In the genomic region with DNA sequence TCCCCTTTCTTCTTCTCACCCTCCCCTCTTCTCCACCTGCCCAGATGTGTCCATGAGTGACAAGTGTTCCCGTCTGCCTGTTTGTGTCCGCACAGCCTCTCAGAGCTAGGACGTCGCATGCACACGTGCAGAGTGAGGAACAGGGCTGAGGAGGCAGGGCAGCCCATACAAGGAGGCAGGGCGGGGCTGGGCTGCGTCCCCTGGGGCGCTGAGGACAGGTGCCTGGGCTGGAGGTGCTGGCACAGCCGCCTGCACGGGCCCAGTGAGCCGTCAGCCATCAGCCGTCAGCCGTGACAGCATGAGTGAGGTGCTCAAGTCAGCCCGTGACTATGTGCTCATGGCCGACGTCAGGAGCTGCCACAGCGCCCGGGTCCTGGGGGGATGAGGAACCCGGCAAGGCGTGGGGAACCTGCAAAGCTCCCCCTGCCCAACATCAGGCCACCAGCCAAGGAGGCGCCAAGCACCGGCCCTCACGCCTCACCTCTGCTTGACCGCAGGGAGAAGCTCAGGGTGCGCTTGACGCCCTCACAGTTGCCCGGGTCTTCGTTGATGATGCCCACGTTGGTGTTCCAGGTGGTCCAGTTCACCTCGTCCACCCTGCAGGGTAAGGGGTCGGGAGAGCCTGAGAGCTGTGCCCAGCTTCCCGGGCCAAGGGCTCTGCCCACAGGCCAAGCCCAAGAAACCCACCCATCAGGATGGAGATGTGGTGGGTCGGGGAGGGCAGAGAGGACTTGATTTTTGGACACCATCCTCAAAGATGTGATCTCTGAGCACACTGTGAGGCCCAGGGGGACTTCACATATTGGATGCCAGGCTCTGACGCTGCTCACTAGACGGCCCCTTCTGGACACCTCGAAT, we compare ENCODE assay signal across 22 cellular contexts. TPM values are rescaled to one million over a fixed set of nuclear protein-coding genes. Genes with fewer than 3 reads are reported as not detected.
"Had no signal": no experiment of that assay in that cellular context is flagged by ENCODE, and none has a peak within 500 bp of the region (broad histone marks: within the 10 kb centered on the region; RNA-seq: fewer than 3 reads in every experiment).

No MANE protein-coding gene starts in this region.

- ATAC-seq: gastrocnemius medialis; left ventricle myocardium superior; naive thymus-derived CD4-positive, alpha-beta T cell; stimulated activated naive B cell treated with anti-CD40 and anti-IgM and Interleukin-4, amounts not matched to agents 10 μg/mL and 1 μg/mL and 100 μg/mL, for 72 hours; T-cell; WTC11 had no signal

- H3K4me3 ChIP-seq: coronary artery, gastrocnemius medialis, heart left ventricle, spleen, thyroid gland had no signal

- H3K27me3 Mint-ChIP-seq: activated CD4-positive, alpha-beta memory T cell treated with anti-CD3 and anti-CD28 coated beads, Interleukin-2, amount 10 ng/mL, durations not matched to agents 7 days and 5 days; activated naive CD8-positive, alpha-beta T cell treated with anti-CD3 and anti-CD28 coated beads, Interleukin-2, amount 50 U/mL, for 24 hours; naive thymus-derived CD4-positive, alpha-beta T cell; stimulated activated naive B cell treated with anti-CD40 and anti-IgM and Interleukin-4, amounts not matched to agents 10 μg/mL and 1 μg/mL and 100 μg/mL, for 72 hours; T-cell had no signal

- H3K9me3 Mint-ChIP-seq: activated CD4-positive, alpha-beta memory T cell treated with anti-CD3 and anti-CD28 coated beads, Interleukin-2, amount 10 ng/mL, durations not matched to agents 7 days and 5 days; activated naive CD4-positive, alpha-beta T cell treated with anti-CD3 and anti-CD28 coated beads for 36 hours; activated naive CD8-positive, alpha-beta T cell treated with anti-CD3 and anti-CD28 coated beads, Interleukin-2, amount 50 U/mL, for 24 hours; activated T-helper 2 cell treated with anti-CD3 and anti-CD28 coated beads, Interferon-gamma antibody, Interleukin-2, Interleukin-4, amounts not matched to agents 10 μg/mL and 5 μg/mL and 100 μg/mL, durations not matched to agents 14 hours and 24 hours and 36 hours; naive thymus-derived CD4-positive, alpha-beta T cell; stimulated activated naive B cell treated with anti-CD40 and anti-IgM and Interleukin-4, amounts not matched to agents 10 μg/mL and 1 μg/mL and 100 μg/mL, for 72 hours; T-cell; WTC11 had no signal

- DNase-seq: activated CD4-positive, alpha-beta memory T cell treated with anti-CD3 and anti-CD28 coated beads, Interleukin-2, amount 10 ng/mL, durations not matched to agents 7 days and 5 days; activated CD4-positive, alpha-beta T cell treated with anti-CD3 and anti-CD28 coated beads for 4 hours; activated naive CD4-positive, alpha-beta T cell treated with anti-CD3 and anti-CD28 coated beads for 36 hours; activated naive CD8-positive, alpha-beta T cell treated with anti-CD3 and anti-CD28 coated beads, Interleukin-2, amount 50 U/mL, for 24 hours; activated T-cell treated with anti-CD3 and anti-CD28 coated beads, Interleukin-2, amount 50 U/mL, for 1 hour; anterior cingulate cortex; brain microvascular endothelial cell; erythroblast; gastrocnemius medialis; left ventricle myocardium superior; mesendoderm; naive thymus-derived CD4-positive, alpha-beta T cell; spleen; stimulated activated CD4-positive, alpha-beta T cell treated with anti-CD3 and anti-CD28 coated beads, Interleukin-4, amount 100 ng/mL, for 4 hours; stimulated activated naive B cell treated with anti-CD40 and anti-IgM and Interleukin-4, amounts not matched to agents 10 μg/mL and 1 μg/mL and 100 μg/mL, for 72 hours; T-cell; thyroid gland had no signal

- H3K27ac Mint-ChIP-seq: activated CD4-positive, alpha-beta memory T cell treated with anti-CD3 and anti-CD28 coated beads, Interleukin-2, amount 10 ng/mL, durations not matched to agents 7 days and 5 days; activated naive CD4-positive, alpha-beta T cell treated with anti-CD3 and anti-CD28 coated beads for 36 hours; activated naive CD8-positive, alpha-beta T cell treated with anti-CD3 and anti-CD28 coated beads, Interleukin-2, amount 50 U/mL, for 24 hours; activated T-helper 2 cell treated with anti-CD3 and anti-CD28 coated beads, Interferon-gamma antibody, Interleukin-2, Interleukin-4, amounts not matched to agents 10 μg/mL and 5 μg/mL and 100 μg/mL, durations not matched to agents 14 hours and 24 hours and 36 hours; naive thymus-derived CD4-positive, alpha-beta T cell; stimulated activated naive B cell treated with anti-CD40 and anti-IgM and Interleukin-4, amounts not matched to agents 10 μg/mL and 1 μg/mL and 100 μg/mL, for 72 hours; T-cell; WTC11 had no signal

- H3K36me3 ChIP-seq: brain microvascular endothelial cell, thyroid gland had no signal

- H3K4me1 ChIP-seq: gastrocnemius medialis, heart left ventricle, spleen, thyroid gland had no signal

- H3K4me3 Mint-ChIP-seq: activated CD4-positive, alpha-beta memory T cell treated with anti-CD3 and anti-CD28 coated beads, Interleukin-2, amount 10 ng/mL, durations not matched to agents 7 days and 5 days; activated naive CD4-positive, alpha-beta T cell treated with anti-CD3 and anti-CD28 coated beads for 36 hours; activated naive CD8-positive, alpha-beta T cell treated with anti-CD3 and anti-CD28 coated beads, Interleukin-2, amount 50 U/mL, for 24 hours; naive thymus-derived CD4-positive, alpha-beta T cell; stimulated activated naive B cell treated with anti-CD40 and anti-IgM and Interleukin-4, amounts not matched to agents 10 μg/mL and 1 μg/mL and 100 μg/mL, for 72 hours; T-cell; WTC11 had no signal

- H3K9me3 ChIP-seq: gastrocnemius medialis, heart left ventricle, neutrophil, spleen, thyroid gland had no signal

- H3K4me1 Mint-ChIP-seq: activated CD4-positive, alpha-beta memory T cell treated with anti-CD3 and anti-CD28 coated beads, Interleukin-2, amount 10 ng/mL, durations not matched to agents 7 days and 5 days; activated naive CD8-positive, alpha-beta T cell treated with anti-CD3 and anti-CD28 coated beads, Interleukin-2, amount 50 U/mL, for 24 hours; naive thymus-derived CD4-positive, alpha-beta T cell; stimulated activated naive B cell treated with anti-CD40 and anti-IgM and Interleukin-4, amounts not matched to agents 10 μg/mL and 1 μg/mL and 100 μg/mL, for 72 hours; T-cell; WTC11 had no signal

- H3K27me3 ChIP-seq: brain microvascular endothelial cell, gastrocnemius medialis, heart left ventricle, neutrophil, spleen, thyroid gland had no signal

- H3K27ac ChIP-seq: brain microvascular endothelial cell, coronary artery, gastrocnemius medialis, heart left ventricle, neutrophil, spleen, thyroid gland had no signal

RNA-seq across cellular contexts. Expression of gene TRPV3, which starts 13.7 kb away (rescaled TPM):
- polyA plus RNA-seq: naive thymus-derived CD4-positive, alpha-beta T cell had no signal
